16 cellular contexts compared by ENCODE assay signal in the genomic region with DNA sequence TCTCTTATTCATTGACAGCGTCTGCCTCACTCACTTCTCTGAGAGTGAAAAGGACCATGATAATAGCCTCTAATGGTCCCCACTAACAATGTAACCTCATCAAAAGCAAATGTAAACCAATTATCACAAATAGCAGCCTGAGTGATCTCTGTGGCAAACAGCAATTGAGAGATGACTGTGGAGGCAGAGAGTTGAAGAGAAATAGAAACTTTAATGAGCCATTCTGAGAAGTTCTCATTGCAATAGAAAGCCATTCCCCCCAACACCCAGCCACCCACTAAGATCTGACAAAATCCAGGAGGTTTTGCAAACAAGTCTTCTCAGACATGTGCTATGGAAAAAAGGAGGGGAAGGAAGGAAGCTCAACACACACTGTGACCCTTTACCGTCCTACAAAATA. TPM values are rescaled to one million over a fixed set of nuclear protein-coding genes. Genes with fewer than 3 reads are reported as not detected.
DNase-seq lines count a peak whose midpoint lies in the region; ATAC-seq and TF ChIP-seq lines count a peak whose summit lies in the region.
"Had no signal": no experiment of that assay in that cellular context is flagged by ENCODE, and none has a peak within 500 bp of the region (broad histone marks: within the 10 kb centered on the region; RNA-seq: fewer than 3 reads in every experiment).

No MANE protein-coding gene starts in this region.

- no peak overlapping the region for H2BK20ac ChIP-seq in H9 (ENCODE audit: low read depth, low read length, poor library complexity, severe bottlenecking)

- H3K27me3 ChIP-seq in H9 (ENCODE audit: insufficient read depth, low read length) (no peaks in the 10 kb centered on the region), heart left ventricle (no peaks in the 10 kb centered on the region), spleen (replicated peaks in 1 of 7) (no peaks in the 10 kb centered on the region)
- H3K27me3 ChIP-seq: BLaER1 had no signal

- no peak overlapping the region for H4K5ac ChIP-seq in H9 (ENCODE audit: insufficient read length, low read depth, low read length)

- H2BK120ac ChIP-seq in H9 (ENCODE audit: low read depth, low read length, poor library complexity, severe bottlenecking), result no peak overlapping the region

- H3K79me2 ChIP-seq in H9 (ENCODE audit: insufficient read depth, low read length), result no peaks in the 10 kb centered on the region

- no peak overlapping the region for H3K27ac ChIP-seq in H9 (ENCODE audit: insufficient read length, low read depth, low read length)
- no peak overlapping the region for H3K27ac ChIP-seq in heart left ventricle
- no peak overlapping the region for H3K27ac ChIP-seq in spleen
- H3K27ac ChIP-seq: BLaER1, HL-60 had no signal

- TF ChIP-seq CTCF in H9 (conservative IDR thresholded peaks at IDR 0.05), result no peak
- TF ChIP-seq CTCF in heart left ventricle (IDR thresholded peaks at IDR 0.05), result no peak
- TF ChIP-seq CTCF in spleen (IDR thresholded peaks at IDR 0.05 in 8 of 11, conservative IDR thresholded peaks at IDR 0.05 in 3 of 11), result no peak

- intact Hi-C loops in heart left ventricle (cut with DNase I), result no loop called here
- intact Hi-C loops in spleen (cut with DNase I; ENCODE audit: low total_unique reads), result no loop called here

- no peaks in the 10 kb centered on the region for H3K9me3 ChIP-seq in H9 (ENCODE audit: control insufficient read depth, low read depth, low read length)
- H3K9me3 ChIP-seq in heart left ventricle, result no peaks in the 10 kb centered on the region
- no peaks in the 10 kb centered on the region for H3K9me3 ChIP-seq in spleen
- H3K9me3 ChIP-seq: BLaER1 had no signal

- H3K27me3 Mint-ChIP-seq in H9 (ENCODE audit: low read depth), result no peaks in the 10 kb centered on the region

- in situ Hi-C loops in ACHN (cut with HindIII; ENCODE audit: low pct_ligation_motif_present, low pct_unique_long_range_greater_than_20kb, low sequenced_read_pairs), result no loop called here

- no peaks in the 10 kb centered on the region for H3K36me3 Mint-ChIP-seq in H9 (ENCODE audit: insufficient read depth in 1 of 3, low read depth in 3 of 3)

- no peak for ATAC-seq in heart left ventricle
- ATAC-seq: K562, PC-3 had no signal

- no peak overlapping the region for H4K91ac ChIP-seq in H9 (ENCODE audit: insufficient read length, low read depth, low read length)

- WGBS in H9 (ENCODE audit: extremely low coverage, insufficient read length, low lambda C conversion rate), result no CpG with 5 or more reads among the region's 2 CpGs
- 68 to 85% (median 72%) methylated on average over 2 of the region's 2 CpGs for WGBS in heart left ventricle, 4 donors
- WGBS in spleen, 5 donors, result 57 to 81% (median 66%) methylated on average over 2 of the region's 2 CpGs

- no peak for DNase-seq in H9
- DNase-seq in NCI-H1436 (lab: John Stamatoyannopoulos, UW), result peak; percentile 73
- DNase-seq in NCI-H748 treated with DMSO at 0.1 percent for 48 hours (lab: John Stamatoyannopoulos, UW), result peak; percentile 93
- peak; percentile 57 for DNase-seq in islet precursor cell
- DNase-seq in ACHN, result no peak
- no peak for DNase-seq in heart left ventricle
- DNase-seq in spleen, result no peak
- DNase-seq: DMS 273 treated with DMSO at 0.1 percent for 48 hours, EL, NCI-H2171 treated with DMSO at 0.1 percent for 48 hours, NCI-H510A, PC-3 had no signal

- H3K4me1 ChIP-seq in H9 (ENCODE audit: insufficient read depth, low read length) (peaks cover 6% of the 10 kb centered on the region), heart left ventricle (no peaks in the 10 kb centered on the region), spleen (no peaks in the 10 kb centered on the region)
- H3K4me1 ChIP-seq: BLaER1 had no signal

- no peak overlapping the region for H3K4ac ChIP-seq in H9 (ENCODE audit: low read depth, low read length)

- H3K27ac Mint-ChIP-seq in H9, result peak overlapping the region; percentile 14 to 90 (median 63); a peak in 2 of 7 replicates

- no peak overlapping the region for H2BK15ac ChIP-seq in H9 (ENCODE audit: low read depth, low read length)

- H2BK12ac ChIP-seq in H9 (ENCODE audit: insufficient read length, low read depth, low read length), result no peak overlapping the region

- no peaks in the 10 kb centered on the region for H3K36me3 ChIP-seq in heart left ventricle
- no peaks in the 10 kb centered on the region for H3K36me3 ChIP-seq in spleen
- H3K36me3 ChIP-seq: BLaER1 had no signal

- no peak overlapping the region for H4K8ac ChIP-seq in H9 (replicated peaks; ENCODE audit: insufficient read length, low read depth, low read length)

- no peak overlapping the region for H3K4me2 ChIP-seq in H9 (ENCODE audit: insufficient read depth, insufficient read length, low read length)
- H3K4me2 ChIP-seq: BLaER1 had no signal

- no peak overlapping the region for H3K4me3 Mint-ChIP-seq in H9

- no peak overlapping the region for H2BK5ac ChIP-seq in H9 (ENCODE audit: insufficient read length, low read length)

- peaks cover 61 to 68% of the 10 kb centered on the region in 2 experiments for H3K4me1 Mint-ChIP-seq in H9

- no peak overlapping the region for H3K4me3 ChIP-seq in heart left ventricle
- H3K4me3 ChIP-seq in spleen, result no peak overlapping the region
- H3K4me3 ChIP-seq: BLaER1, K562 had no signal

- no peak overlapping the region for H3K23ac ChIP-seq in H9 (ENCODE audit: insufficient read length, low read depth, low read length)

- H3T11ph ChIP-seq in H9 (ENCODE audit: low read length), result no peak overlapping the region

- no peaks in the 10 kb centered on the region for H3K23me2 ChIP-seq in H9 (ENCODE audit: insufficient read length, low read depth, low read length, poor library complexity, severe bottlenecking)

- H3K9ac ChIP-seq in H9 (ENCODE audit: extremely low read depth, insufficient read length, low read length), result no peak overlapping the region
- H3K9ac ChIP-seq: BLaER1 had no signal

- no peak overlapping the region for H2AK5ac ChIP-seq in H9 (ENCODE audit: insufficient read length, low read length)

- H3K18ac ChIP-seq in H9 (ENCODE audit: insufficient read length, low read depth, low read length), result no peak overlapping the region

- H3K56ac ChIP-seq in H9 (ENCODE audit: insufficient read length, low read depth, low read length), result no peak overlapping the region

- H3K9me3 Mint-ChIP-seq in H9, result no peaks in the 10 kb centered on the region

- TF ChIP-seq POLR2A in heart left ventricle (IDR thresholded peaks at IDR 0.05) (no peak), spleen (IDR thresholded peaks at IDR 0.05) (no peak)

- H2AFZ ChIP-seq in H9 (ENCODE audit: low read length), result no peak overlapping the region

- H3K79me1 ChIP-seq in H9 (ENCODE audit: insufficient read depth, low read depth, low read length, poor library complexity, severe bottlenecking), result no peaks in the 10 kb centered on the region

- no peak overlapping the region for H3K14ac ChIP-seq in H9 (ENCODE audit: insufficient read depth, low read length)

- H4K20me1 ChIP-seq in H9 (ENCODE audit: control insufficient read depth, insufficient read depth, insufficient read length), result no peaks in the 10 kb centered on the region
- H4K20me1 ChIP-seq: BLaER1 had no signal

RNA-seq across cellular contexts. Expression of a gene that starts 44.2 kb away (rescaled TPM):
- total RNA-seq in H9 (2021) (0.29 and 0.39 TPM in 2 replicates), heart left ventricle (under 1 TPM in 3 of 9 donors, not detected in 6; 0.20 to 0.40 (median 0.29) TPM), spleen (1 to 10 TPM in 4 of 7 donors, under 1 TPM in 3; 0.37 to 2.2 (median 1.0) TPM)
- polyA plus RNA-seq in heart left ventricle (under 1 TPM; 0.08 to 0.19 TPM), spleen (under 1 TPM in 1 of 3 donors, not detected in 2; 0.06 TPM)
- total RNA-seq: K562 had no signal
- polyA plus RNA-seq: AG04450, K562 had no signal

RNA-seq across cellular contexts. Expression of a gene that starts 48.0 kb away (rescaled TPM):
- total RNA-seq in H9 (2021) (0.20 and 0.31 TPM in 2 replicates), heart left ventricle (under 1 TPM in 6 of 9 donors, not detected in 3; 0.19 to 0.69 (median 0.38) TPM), spleen (1 to 10 TPM in 4 of 7 donors, under 1 TPM in 3; 0.37 to 2.4 (median 1.2) TPM)
- polyA plus RNA-seq in heart left ventricle (under 1 TPM in 1 of 2 donors, not detected in 1; 0.06 TPM), spleen (not detected)
- total RNA-seq: K562 had no signal
- polyA plus RNA-seq: AG04450, K562 had no signal

Comparison
In these comparisons a context has a peak if more than half of its experiments do, and no peak if none do; other contexts are left out.
1. DNase-seq: peak in NCI-H1436 (single experiment), NCI-H748 treated with DMSO at 0.1 percent for 48 hours (single experiment) and islet precursor cell (single experiment); none in H9 (single experiment), ACHN (single experiment), heart left ventricle (0 of 5) and spleen (single experiment).